19 cellular contexts compared by ENCODE assay signal in genomic region chr12:31219521-31219920, GRCh38.
"Had no signal": no experiment of that assay in that cellular context is flagged by ENCODE, and none has a peak within 500 bp of the region (broad histone marks: within the 10 kb centered on the region; RNA-seq: fewer than 3 reads in every experiment).

No MANE protein-coding gene starts in this region.

- H3K27ac Mint-ChIP-seq: endodermal cell; stimulated activated naive CD8-positive, alpha-beta T cell treated with anti-CD3 and anti-CD28 coated beads, Interleukin-15, Interleukin-2, amounts not matched to agents 100 ng/mL and 50 ng/mL, for 24 hours had no signal

- DNase-seq: colonic mucosa; effector CD4-positive, alpha-beta T cell; endodermal cell; erythroblast; foreskin melanocyte; hippocampal formation; kidney glomerular epithelial cell; naive thymus-derived CD8-positive, alpha-beta T cell; nucleus accumbens; ovary; small intestine; stimulated activated CD4-positive, alpha-beta T cell treated with anti-CD3 and anti-CD28 coated beads, Interleukin-12 subunit alpha, Interleukin-12 subunit beta, amount 100 ng/mL, for 4 hours; testis; transverse colon had no signal

- H3K27ac ChIP-seq: colonic mucosa, heart left ventricle, ovary, right atrium auricular region, testis, transverse colon had no signal

- H3K9me3 Mint-ChIP-seq: endodermal cell; naive thymus-derived CD8-positive, alpha-beta T cell; stimulated activated naive CD8-positive, alpha-beta T cell treated with anti-CD3 and anti-CD28 coated beads, Interleukin-15, Interleukin-2, amounts not matched to agents 100 ng/mL and 50 ng/mL, for 24 hours had no signal

- H3K4me1 Mint-ChIP-seq: naive thymus-derived CD8-positive, alpha-beta T cell had no signal

- H3K4me3 ChIP-seq: colonic mucosa, heart left ventricle, mucosa of descending colon, ovary, right atrium auricular region, testis, transverse colon had no signal

- H3K27me3 ChIP-seq: colonic mucosa, heart left ventricle, ovary, right atrium auricular region, testis, transverse colon had no signal

- ATAC-seq: mucosa of descending colon; naive thymus-derived CD8-positive, alpha-beta T cell had no signal

- H3K4me1 ChIP-seq: colonic mucosa, right atrium auricular region, testis, transverse colon had no signal

- H3K4me3 Mint-ChIP-seq: endodermal cell; naive thymus-derived CD8-positive, alpha-beta T cell; neural crest cell; stimulated activated naive CD8-positive, alpha-beta T cell treated with anti-CD3 and anti-CD28 coated beads, Interleukin-15, Interleukin-2, amounts not matched to agents 100 ng/mL and 50 ng/mL, for 24 hours had no signal

- H3K36me3 ChIP-seq: colonic mucosa, heart left ventricle, ovary, right atrium auricular region, transverse colon had no signal

- H3K9me3 ChIP-seq: colonic mucosa, heart left ventricle, mucosa of descending colon, ovary, right atrium auricular region, testis, transverse colon had no signal

- H3K36me3 Mint-ChIP-seq: naive thymus-derived CD8-positive, alpha-beta T cell had no signal
